In genomic region chr2:42908538-42909200, GRCh38 we compare ENCODE assay signal across 1 cellular context.
TF ChIP-seq lines count a peak whose summit lies in the region.

No MANE protein-coding gene starts in this region.

TF ChIP-seq in GM12878, 131 proteins besides CTCF, POLR2A, EP300 and RAD21:
- TF ChIP-seq NFIC (IDR thresholded peaks at IDR 0.05; ENCODE audit: low read depth, low read length), result 0 out of 2 replicates have a peak, but pooled peaks have one; percentile 27
- peak; percentile 74 for TF ChIP-seq MEF2B (IDR thresholded peaks at IDR 0.05; ENCODE audit: partially characterized antibody, poor library complexity, severe bottlenecking)
- TF ChIP-seq SPI1 (IDR thresholded peaks at IDR 0.05; ENCODE audit: borderline replicate concordance, insufficient read depth, low read depth, low read length), result no peak
- no peak for TF ChIP-seq IKZF2 (IDR thresholded peaks at IDR 0.05)
- peak; percentile 51 for TF ChIP-seq RUNX3 (IDR thresholded peaks at IDR 0.05; ENCODE audit: low read length)
- TF ChIP-seq MEF2A (IDR thresholded peaks at IDR 0.05; ENCODE audit: insufficient read depth, low read depth, low read length), result peak; percentile 97
